ENCODE assay signal across 1 cellular context in the genomic region with DNA sequence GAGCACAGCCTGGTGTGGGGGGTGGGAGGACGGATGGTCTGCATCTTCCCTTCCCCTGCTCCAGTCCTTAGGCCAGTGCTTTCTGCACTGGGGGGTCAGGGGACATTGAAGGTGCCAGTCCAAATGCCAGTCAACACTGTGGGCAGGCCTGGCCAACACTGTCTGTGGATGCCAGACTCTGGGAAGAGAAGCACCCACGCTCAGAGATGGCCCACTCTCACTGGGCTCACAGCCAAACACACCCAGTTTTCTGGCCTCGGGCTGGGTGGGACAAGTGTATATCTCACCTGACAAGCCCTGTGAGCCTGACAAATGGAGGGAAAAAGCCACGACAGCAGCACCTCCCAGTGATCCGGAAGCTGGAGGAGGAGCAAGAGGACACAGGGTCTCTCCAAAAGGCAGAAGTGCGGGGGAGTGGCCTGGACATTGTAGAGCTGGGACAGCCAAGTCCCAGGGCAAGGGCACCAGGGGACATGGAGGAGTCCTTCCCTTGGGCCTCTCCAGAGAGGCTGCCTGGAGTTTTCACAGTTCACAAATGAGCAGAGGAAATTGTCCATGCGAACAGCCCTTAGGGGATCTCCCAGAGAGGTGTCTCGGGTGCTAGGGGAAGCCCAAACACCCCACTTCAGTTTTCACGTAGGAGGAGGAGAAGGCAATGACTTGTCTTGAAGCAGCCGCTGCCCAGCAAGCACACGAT.
TF ChIP-seq lines count a peak whose summit lies in the region.

No MANE protein-coding gene starts in this region.

TF ChIP-seq in SK-N-SH, 30 proteins besides CTCF, POLR2A, EP300 and RAD21 (continued from another document):
- TF ChIP-seq ZBTB33 (IDR thresholded peaks at IDR 0.05; ENCODE audit: borderline replicate concordance, low read depth) = no peak
- TF ChIP-seq FOXM1 (IDR thresholded peaks at IDR 0.05; ENCODE audit: low read depth) = no peak
- no peak for TF ChIP-seq GABPA (IDR thresholded peaks at IDR 0.05; ENCODE audit: low read depth)
- TF ChIP-seq MXI1 (IDR thresholded peaks at IDR 0.05; ENCODE audit: low read depth, low read length) = no peak
- TF ChIP-seq USF1 (IDR thresholded peaks at IDR 0.05; ENCODE audit: borderline replicate concordance, low read depth) = no peak
- no peak for TF ChIP-seq NRF1 (IDR thresholded peaks at IDR 0.05; ENCODE audit: low read depth, low read length)
- no peak for TF ChIP-seq JUND (IDR thresholded peaks at IDR 0.05)
- no peak for TF ChIP-seq POLR2AphosphoS5 (IDR thresholded peaks at IDR 0.05; ENCODE audit: low read depth, low read length)
- TF ChIP-seq, protein P1, sequence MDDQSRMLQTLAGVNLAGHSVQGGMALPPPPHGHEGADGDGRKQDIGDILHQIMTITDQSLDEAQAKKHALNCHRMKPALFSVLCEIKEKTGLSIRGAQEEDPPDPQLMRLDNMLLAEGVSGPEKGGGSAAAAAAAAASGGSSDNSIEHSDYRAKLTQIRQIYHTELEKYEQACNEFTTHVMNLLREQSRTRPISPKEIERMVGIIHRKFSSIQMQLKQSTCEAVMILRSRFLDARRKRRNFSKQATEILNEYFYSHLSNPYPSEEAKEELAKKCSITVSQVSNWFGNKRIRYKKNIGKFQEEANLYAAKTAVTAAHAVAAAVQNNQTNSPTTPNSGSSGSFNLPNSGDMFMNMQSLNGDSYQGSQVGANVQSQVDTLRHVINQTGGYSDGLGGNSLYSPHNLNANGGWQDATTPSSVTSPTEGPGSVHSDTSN (IDR thresholded peaks at IDR 0.05) = no peak
- TF ChIP-seq YY1 (IDR thresholded peaks at IDR 0.05; ENCODE audit: low read depth) = no peak
- TF ChIP-seq, protein P2, sequence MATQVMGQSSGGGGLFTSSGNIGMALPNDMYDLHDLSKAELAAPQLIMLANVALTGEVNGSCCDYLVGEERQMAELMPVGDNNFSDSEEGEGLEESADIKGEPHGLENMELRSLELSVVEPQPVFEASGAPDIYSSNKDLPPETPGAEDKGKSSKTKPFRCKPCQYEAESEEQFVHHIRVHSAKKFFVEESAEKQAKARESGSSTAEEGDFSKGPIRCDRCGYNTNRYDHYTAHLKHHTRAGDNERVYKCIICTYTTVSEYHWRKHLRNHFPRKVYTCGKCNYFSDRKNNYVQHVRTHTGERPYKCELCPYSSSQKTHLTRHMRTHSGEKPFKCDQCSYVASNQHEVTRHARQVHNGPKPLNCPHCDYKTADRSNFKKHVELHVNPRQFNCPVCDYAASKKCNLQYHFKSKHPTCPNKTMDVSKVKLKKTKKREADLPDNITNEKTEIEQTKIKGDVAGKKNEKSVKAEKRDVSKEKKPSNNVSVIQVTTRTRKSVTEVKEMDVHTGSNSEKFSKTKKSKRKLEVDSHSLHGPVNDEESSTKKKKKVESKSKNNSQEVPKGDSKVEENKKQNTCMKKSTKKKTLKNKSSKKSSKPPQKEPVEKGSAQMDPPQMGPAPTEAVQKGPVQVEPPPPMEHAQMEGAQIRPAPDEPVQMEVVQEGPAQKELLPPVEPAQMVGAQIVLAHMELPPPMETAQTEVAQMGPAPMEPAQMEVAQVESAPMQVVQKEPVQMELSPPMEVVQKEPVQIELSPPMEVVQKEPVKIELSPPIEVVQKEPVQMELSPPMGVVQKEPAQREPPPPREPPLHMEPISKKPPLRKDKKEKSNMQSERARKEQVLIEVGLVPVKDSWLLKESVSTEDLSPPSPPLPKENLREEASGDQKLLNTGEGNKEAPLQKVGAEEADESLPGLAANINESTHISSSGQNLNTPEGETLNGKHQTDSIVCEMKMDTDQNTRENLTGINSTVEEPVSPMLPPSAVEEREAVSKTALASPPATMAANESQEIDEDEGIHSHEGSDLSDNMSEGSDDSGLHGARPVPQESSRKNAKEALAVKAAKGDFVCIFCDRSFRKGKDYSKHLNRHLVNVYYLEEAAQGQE (IDR thresholded peaks at IDR 0.05; ENCODE audit: low read depth, low read length) = no peak
- no peak for TF ChIP-seq RFX5 (IDR thresholded peaks at IDR 0.05; ENCODE audit: low read length)
- TF ChIP-seq NFIC (IDR thresholded peaks at IDR 0.05; ENCODE audit: borderline replicate concordance) = no peak
